Comparison of ENCODE assay signal across 1 cellular context in genomic region chr12:110102255-110102654, GRCh38.
A peak's percentile ranks its signal among the peaks of the same experiment; 100 is the strongest.
TF ChIP-seq lines count a peak whose summit lies in the region.

No MANE protein-coding gene starts in this region.

TF ChIP-seq in K562, 482 proteins besides CTCF, POLR2A, EP300 and RAD21 (continued from another document):
- TF ChIP-seq ZNF592 (IDR thresholded peaks at IDR 0.05) (peak; percentile 50; the same call in 1 of the 2 replicates), PTBP1 (IDR thresholded peaks at IDR 0.05; ENCODE audit: low read depth, low read length) (no peak), KLF13 (tag; IDR thresholded peaks at IDR 0.05; ENCODE audit: borderline replicate concordance, low read depth) (no peak), ZBTB43 (CRISPR knock-in tag; IDR thresholded peaks at IDR 0.05) (no peak), CEBPZ (IDR thresholded peaks at IDR 0.05; ENCODE audit: borderline replicate concordance, low read depth, low read length) (no peak), ZNF133 (CRISPR knock-in tag; IDR thresholded peaks at IDR 0.05) (no peak), ELF4 (CRISPR knock-in tag; IDR thresholded peaks at IDR 0.05) (no peak), THAP7 (CRISPR knock-in tag; IDR thresholded peaks at IDR 0.05) (no peak), IFI16 (CRISPR knock-in tag; IDR thresholded peaks at IDR 0.05) (no peak), ZNF347 (CRISPR knock-in tag; IDR thresholded peaks at IDR 0.05; ENCODE audit: low read depth) (no peak)
